Comparison of ENCODE assay signal across 17 cellular contexts in genomic region chr3:122728756-122729514, GRCh38.
"Had no signal": no experiment of that assay in that cellular context is flagged by ENCODE, and none has a peak within 500 bp of the region (broad histone marks: within the 10 kb centered on the region; RNA-seq: fewer than 3 reads in every experiment).

No MANE protein-coding gene starts in this region.

- H3K36me3 ChIP-seq: neural progenitor cell, prostate gland, right atrium auricular region had no signal

- H3K4me3 ChIP-seq: esophagus squamous epithelium, heart right ventricle, mucosa of descending colon, neural progenitor cell, prostate gland, right atrium auricular region, tibial nerve had no signal

- H3K9ac ChIP-seq: neural progenitor cell had no signal

- H3K4me2 ChIP-seq: neural progenitor cell had no signal

- H3K4me1 ChIP-seq: esophagus squamous epithelium, heart right ventricle, neural progenitor cell, prostate gland, right atrium auricular region, tibial nerve had no signal

- H3K9me3 ChIP-seq: esophagus squamous epithelium, heart right ventricle, mucosa of descending colon, prostate gland, right atrium auricular region, tibial nerve had no signal

- H3K27ac Mint-ChIP-seq: activated naive CD4-positive, alpha-beta T cell treated with anti-CD3 and anti-CD28 coated beads, Interleukin-2, amount 50 U/mL, for 24 hours; neural progenitor cell; stimulated activated naive CD8-positive, alpha-beta T cell treated with anti-CD3 and anti-CD28 coated beads, Interleukin-15, Interleukin-2, amounts not matched to agents 100 ng/mL and 50 ng/mL, for 24 hours had no signal

- H3K27me3 ChIP-seq: esophagus squamous epithelium, heart right ventricle, neural progenitor cell, right atrium auricular region, tibial nerve had no signal

- DNase-seq: activated CD4-positive, alpha-beta T cell treated with anti-CD3 and anti-CD28 coated beads, Interleukin-2, amount 50 U/mL, for 48 hours; activated gamma-delta T cell; dermis blood vessel endothelial cell; effector memory CD4-positive, alpha-beta T cell; esophagus squamous epithelium; heart right ventricle; mesenchymal stem cell; mucosa of descending colon; naive thymus-derived CD4-positive, alpha-beta T cell; stimulated activated CD4-positive, alpha-beta T cell treated with anti-CD3 and anti-CD28 coated beads, Interleukin-2, amount 100 ng/mL, for 24 hours had no signal

- H2AFZ ChIP-seq: neural progenitor cell had no signal

- H3K4me3 Mint-ChIP-seq: activated naive CD4-positive, alpha-beta T cell treated with anti-CD3 and anti-CD28 coated beads, Interleukin-2, amount 50 U/mL, for 24 hours; naive thymus-derived CD4-positive, alpha-beta T cell; neural progenitor cell; stimulated activated naive CD8-positive, alpha-beta T cell treated with anti-CD3 and anti-CD28 coated beads, Interleukin-15, Interleukin-2, amounts not matched to agents 100 ng/mL and 50 ng/mL, for 24 hours had no signal

- ATAC-seq: heart right ventricle; mucosa of descending colon; naive thymus-derived CD4-positive, alpha-beta T cell had no signal

- H3K27me3 Mint-ChIP-seq: activated naive CD4-positive, alpha-beta T cell treated with anti-CD3 and anti-CD28 coated beads, Interleukin-2, amount 50 U/mL, for 24 hours; naive thymus-derived CD4-positive, alpha-beta T cell; stimulated activated naive CD8-positive, alpha-beta T cell treated with anti-CD3 and anti-CD28 coated beads, Interleukin-15, Interleukin-2, amounts not matched to agents 100 ng/mL and 50 ng/mL, for 24 hours had no signal

- H3K4me1 Mint-ChIP-seq: activated naive CD4-positive, alpha-beta T cell treated with anti-CD3 and anti-CD28 coated beads, Interleukin-2, amount 50 U/mL, for 24 hours; neural progenitor cell had no signal

- H3K27ac ChIP-seq: esophagus squamous epithelium, heart right ventricle, neural progenitor cell, prostate gland, right atrium auricular region, tibial nerve, VCaP had no signal
